12 cellular contexts compared by ENCODE assay signal in genomic region chr3:196397941-196398340, GRCh38. TPM values are rescaled to one million over a fixed set of nuclear protein-coding genes. Genes with fewer than 3 reads are reported as not detected.
DNase-seq lines count a peak whose midpoint lies in the region; ATAC-seq and TF ChIP-seq lines count a peak whose summit lies in the region.
"Had no signal": no experiment of that assay in that cellular context is flagged by ENCODE, and none has a peak within 500 bp of the region (broad histone marks: within the 10 kb centered on the region; RNA-seq: fewer than 3 reads in every experiment).

No MANE protein-coding gene starts in this region.

- peaks cover 4% of the 10 kb centered on the region for H3K4me1 Mint-ChIP-seq in T-helper 17 cell
- H3K4me1 Mint-ChIP-seq in chondrocyte (ENCODE audit: low read depth) = peaks cover 11% of the 10 kb centered on the region

- H3K36me3 Mint-ChIP-seq in T-helper 17 cell (ENCODE audit: low read depth) = peaks cover 2% of the 10 kb centered on the region
- peaks cover 20% of the 10 kb centered on the region for H3K36me3 Mint-ChIP-seq in chondrocyte (ENCODE audit: low read depth)

- TF ChIP-seq CTCF in coronary artery (IDR thresholded peaks at IDR 0.05) = no peak
- no peak for TF ChIP-seq CTCF in chondrocyte (IDR thresholded peaks at IDR 0.05)

- H3K27ac ChIP-seq in coronary artery = no peak overlapping the region
- H3K27ac ChIP-seq: A549, BLaER1 had no signal

- H3K9me3 ChIP-seq in T-helper 17 cell (ENCODE audit: control insufficient read depth, low read length, poor library complexity, severe bottlenecking) = no peaks in the 10 kb centered on the region
- H3K9me3 ChIP-seq: A549, BLaER1 had no signal

- H3K27ac Mint-ChIP-seq in T-helper 17 cell = peak overlapping the region; percentile 2
- H3K27ac Mint-ChIP-seq in chondrocyte (ENCODE audit: unreplicated experiment) = no peak overlapping the region

- peak; percentile 54 for DNase-seq in ELF-1 (ENCODE audit: low read depth, low spot score)
- DNase-seq in M059J (ENCODE audit: low read depth) = peak; percentile 27
- DNase-seq in T-helper 17 cell = no peak
- DNase-seq in coronary artery (ENCODE audit: low spot score) = no peak
- DNase-seq in chondrocyte (ENCODE audit: low spot score) = no peak
- DNase-seq in NCI-H1694 (lab: John Stamatoyannopoulos, UW) = no peak
- DNase-seq: CD8-positive, alpha-beta memory T cell; IMR-90; KBM-7 had no signal

- H3K4me3 ChIP-seq in coronary artery = no peak overlapping the region
- H3K4me3 ChIP-seq: A549, BLaER1 had no signal

- H3K9me3 Mint-ChIP-seq in chondrocyte (ENCODE audit: low read depth) = no peaks in the 10 kb centered on the region
- H3K9me3 Mint-ChIP-seq: CD8-positive, alpha-beta memory T cell had no signal

- no peak for ATAC-seq in T-helper 17 cell
- ATAC-seq: A549 had no signal

- no peaks in the 10 kb centered on the region for H3K27me3 Mint-ChIP-seq in T-helper 17 cell
- H3K27me3 Mint-ChIP-seq in chondrocyte (ENCODE audit: low read depth) = no peaks in the 10 kb centered on the region
- H3K27me3 Mint-ChIP-seq: CD8-positive, alpha-beta memory T cell had no signal

- no peak overlapping the region for H3K4me3 Mint-ChIP-seq in T-helper 17 cell
- H3K4me3 Mint-ChIP-seq in chondrocyte (ENCODE audit: unreplicated experiment) = no peak overlapping the region
- H3K4me3 Mint-ChIP-seq: CD8-positive, alpha-beta memory T cell had no signal

RNA-seq across cellular contexts. Expression of gene UBXN7, which starts 34.3 kb away (rescaled TPM):
- 9.1 and 17.4 TPM in 2 replicates for total RNA-seq in M059J (2014; rRNA removed; shearing (Covaris generic))
- total RNA-seq in T-helper 17 cell (10 to 100 TPM; 58.8 to 86.0 TPM), chondrocyte (57.6 to 69.4 TPM (median 62.5 TPM) in 3 replicates)

RNA-seq across cellular contexts. Expression of gene TM4SF19, which starts 59.8 kb away (rescaled TPM):
- 3.2 and 3.3 TPM in 2 replicates for total RNA-seq in M059J (2014; rRNA removed; shearing (Covaris generic))
- total RNA-seq in T-helper 17 cell (not detected), chondrocyte (0.47 to 0.62 TPM in 2 of 3 replicates, not detected in the other)
- total RNA-seq: G401, IMR-90 had no signal

Comparison
In these comparisons a context has a peak if more than half of its experiments do, and no peak if none do; other contexts are left out.
1. DNase-seq: peak in ELF-1 (single experiment) and M059J (single experiment); none in T-helper 17 cell (0 of 3), coronary artery (single experiment), chondrocyte (single experiment) and NCI-H1694 (single experiment).